ENCODE assay signal across 9 cellular contexts in the genomic region with DNA sequence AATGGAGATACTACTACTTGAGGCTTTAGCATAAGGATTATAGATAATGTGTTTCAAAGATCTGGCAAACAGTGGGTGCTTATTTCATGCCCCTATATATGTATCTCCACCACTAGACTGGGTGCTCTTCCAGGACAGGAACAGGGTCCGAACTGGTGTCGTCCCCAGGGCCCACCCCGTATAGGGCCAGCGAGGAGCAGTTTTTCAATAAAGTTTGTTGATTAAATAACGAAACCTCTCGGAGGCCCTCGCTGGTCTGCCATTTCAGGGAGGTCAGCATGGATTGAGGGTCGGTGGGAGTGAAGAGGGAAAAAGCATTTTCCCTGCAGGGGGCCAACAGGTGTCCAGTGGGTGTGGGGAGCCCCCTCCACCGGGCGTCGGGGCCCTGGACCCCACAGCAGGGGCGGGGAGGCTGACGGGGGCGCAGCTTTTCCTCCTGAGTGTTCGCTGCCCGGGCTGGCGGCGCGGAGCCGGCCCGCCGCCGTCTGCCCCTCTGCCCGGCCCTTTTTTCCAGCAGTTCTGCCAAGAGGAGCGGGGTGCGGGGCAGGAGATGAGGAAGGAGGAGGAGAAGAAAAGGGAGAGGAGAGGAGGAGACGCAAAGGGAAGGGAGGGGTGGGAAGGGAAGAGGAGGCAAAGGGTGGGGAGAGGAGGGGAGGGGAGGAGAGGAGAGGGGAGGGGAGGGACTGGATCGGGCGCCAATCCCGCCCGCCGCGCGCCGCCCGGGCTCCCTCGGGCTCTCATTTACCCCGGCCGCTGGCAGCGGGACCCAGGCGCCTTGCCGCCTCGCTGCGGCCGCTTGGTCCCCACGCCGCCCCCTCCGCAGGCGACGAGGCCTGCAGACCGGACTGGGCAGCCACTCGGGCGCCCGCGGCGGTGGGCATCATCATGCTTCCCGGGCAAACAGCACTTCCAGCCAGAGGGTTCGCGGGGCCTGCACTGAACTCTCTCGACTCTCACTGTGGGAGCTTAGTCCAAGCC.
DNase-seq lines count a peak whose midpoint lies in the region; ATAC-seq and TF ChIP-seq lines count a peak whose summit lies in the region.
"Had no signal": no experiment of that assay in that cellular context is flagged by ENCODE, and none has a peak within 500 bp of the region (broad histone marks: within the 10 kb centered on the region; RNA-seq: fewer than 3 reads in every experiment).

No MANE protein-coding gene starts in this region.

- in situ Hi-C loops in astrocyte of the cerebellum (cut with HindIII; ENCODE audit: low sequenced_read_pairs), result no loop called here

- peak overlapping the region; percentile 44 for H3K4me3 ChIP-seq in astrocyte of the cerebellum (ENCODE audit: low read depth, low read length)

- no peak for TF ChIP-seq CTCF in astrocyte of the cerebellum (IDR thresholded peaks at IDR 0.05; ENCODE audit: low read depth, low read length, missing control alignments)

- ATAC-seq in HG03025 (IDR thresholded peaks at IDR 0.05; ENCODE audit: low FRiP score, unreplicated experiment), result no peak

- DNase-seq in NCI-H524 (lab: John Stamatoyannopoulos, UW) (peak; percentile 26 to 55), NCI-H524 treated with DMSO at 0.1 percent for 48 hours (lab: John Stamatoyannopoulos, UW) (no peak), astrocyte of the cerebellum (ENCODE audit: low read depth) (no peak), hypothalamus (lab: John Stamatoyannopoulos, UW) (peak in 30 of 51 donors; percentile 22 to 81 (median 61)), putamen (ENCODE audit: low spot score) (peak; percentile 46), OCI-M2 (lab: John Stamatoyannopoulos, UW; ENCODE audit: unreplicated experiment) (no peak), NCI-H446 treated with DMSO at 0.1 percent for 48 hours (lab: John Stamatoyannopoulos, UW) (no peak)
- DNase-seq: DND-41 had no signal

Comparison
In these comparisons a context has a peak if more than half of its experiments do, and no peak if none do; other contexts are left out.
1. DNase-seq: peak in NCI-H524 (2 of 2), hypothalamus (30 of 51) and putamen (single experiment); none in NCI-H524 treated with DMSO at 0.1 percent for 48 hours (single experiment), astrocyte of the cerebellum (single experiment), OCI-M2 (single experiment) and NCI-H446 treated with DMSO at 0.1 percent for 48 hours (single experiment).